Comparison of ENCODE assay signal across 15 cellular contexts in the genomic region with DNA sequence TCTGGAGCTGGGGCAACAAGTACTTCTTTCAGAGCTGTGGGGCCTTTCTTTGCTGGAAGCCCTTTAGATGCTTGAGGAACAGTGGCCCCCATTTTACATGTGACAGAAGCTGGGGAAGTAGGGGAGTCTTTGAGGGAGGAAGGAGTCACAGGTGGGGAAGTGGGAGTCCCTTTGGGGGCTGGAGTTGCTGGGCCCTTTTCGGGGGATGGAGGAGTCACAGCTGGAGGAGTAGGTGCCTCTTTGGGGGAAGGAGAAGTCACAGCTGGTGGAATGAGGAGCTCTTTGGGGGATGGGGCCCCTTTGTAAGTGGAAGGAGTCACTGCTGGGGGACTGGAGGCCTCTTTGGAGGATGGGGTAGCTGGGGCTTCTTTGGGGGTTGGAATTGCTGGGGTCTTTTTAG. TPM values are rescaled to one million over a fixed set of nuclear protein-coding genes. Genes with fewer than 3 reads are reported as not detected.
DNase-seq lines count a peak whose midpoint lies in the region; ATAC-seq and TF ChIP-seq lines count a peak whose summit lies in the region.
"Had no signal": no experiment of that assay in that cellular context is flagged by ENCODE, and none has a peak within 500 bp of the region (broad histone marks: within the 10 kb centered on the region; RNA-seq: fewer than 3 reads in every experiment).

No MANE protein-coding gene starts in this region.

- H3K27me3 Mint-ChIP-seq in CD4-positive, CD25-positive, alpha-beta regulatory T cell = no peaks in the 10 kb centered on the region
- no peaks in the 10 kb centered on the region for H3K27me3 Mint-ChIP-seq in activated naive CD8-positive, alpha-beta T cell treated with anti-CD3 and anti-CD28 coated beads for 36 hours
- no peaks in the 10 kb centered on the region for H3K27me3 Mint-ChIP-seq in natural killer cell treated with Interleukin-12 subunit alpha and Interleukin-12 subunit beta and Interleukin-15 and Interleukin-18, amount 100 ng/mL, for 72 hours

- H3K4me1 ChIP-seq in CD4-positive, CD25-positive, alpha-beta regulatory T cell (ENCODE audit: control insufficient read depth, insufficient read depth, low read length, poor library complexity, severe bottlenecking) = peaks cover 57% of the 10 kb centered on the region

- H3K9me3 ChIP-seq in CD4-positive, CD25-positive, alpha-beta regulatory T cell (ENCODE audit: control insufficient read depth in 2 of 2, low read length in 2 of 2) = no peaks in the 10 kb centered on the region
- H3K9me3 ChIP-seq: SJCRH30 had no signal

- no peaks in the 10 kb centered on the region for H3K27me3 ChIP-seq in CD4-positive, CD25-positive, alpha-beta regulatory T cell (ENCODE audit: control insufficient read depth, insufficient read depth, low read length)
- no peaks in the 10 kb centered on the region for H3K27me3 ChIP-seq in HL-60 (ENCODE audit: insufficient read depth, poor library complexity, severe bottlenecking)
- H3K27me3 ChIP-seq: SJCRH30 had no signal

- peak overlapping the region; percentile 16 to 95 (median 82) for H3K27ac Mint-ChIP-seq in CD4-positive, CD25-positive, alpha-beta regulatory T cell
- peak overlapping the region; percentile 69 for H3K27ac Mint-ChIP-seq in activated naive CD8-positive, alpha-beta T cell treated with anti-CD3 and anti-CD28 coated beads for 36 hours
- H3K27ac Mint-ChIP-seq in natural killer cell treated with Interleukin-12 subunit alpha and Interleukin-12 subunit beta and Interleukin-15 and Interleukin-18, amount 100 ng/mL, for 72 hours = peak overlapping the region; percentile 73 to 77

- no peak for DNase-seq in CD4-positive, CD25-positive, alpha-beta regulatory T cell
- DNase-seq in HL-60 (ENCODE audit: low read depth in 1 of 2, low spot score in 1 of 2) = peak; percentile 71 to 73
- no peak for DNase-seq in activated naive CD8-positive, alpha-beta T cell treated with anti-CD3 and anti-CD28 coated beads for 36 hours
- no peak for DNase-seq in natural killer cell treated with Interleukin-12 subunit alpha and Interleukin-12 subunit beta and Interleukin-15 and Interleukin-18, amount 100 ng/mL, for 72 hours (ENCODE audit: low spot score)
- no peak for DNase-seq in NCI-H345 treated with DMSO at 0.1 percent for 48 hours (lab: John Stamatoyannopoulos, UW; ENCODE audit: unreplicated experiment)
- DNase-seq in NOMO-1 treated with dmso at 0.1 percent for 144 hours (lab: John Stamatoyannopoulos, UW; ENCODE audit: unreplicated experiment) = no peak
- DNase-seq in DMS114 treated with DMSO at 0.1 percent for 48 hours (lab: John Stamatoyannopoulos, UW; ENCODE audit: unreplicated experiment) = no peak
- DNase-seq: activated CD4-positive, alpha-beta T cell treated with anti-CD3 and anti-CD28 coated beads for 4 hours; hippocampal formation; NCI-H446 treated with DMSO at 0.1 percent for 48 hours; SJCRH30 had no signal

- H3K36me3 Mint-ChIP-seq in CD4-positive, CD25-positive, alpha-beta regulatory T cell = peaks cover 64% of the 10 kb centered on the region
- H3K36me3 Mint-ChIP-seq in activated naive CD8-positive, alpha-beta T cell treated with anti-CD3 and anti-CD28 coated beads for 36 hours = peaks cover 78% of the 10 kb centered on the region
- H3K36me3 Mint-ChIP-seq in natural killer cell treated with Interleukin-12 subunit alpha and Interleukin-12 subunit beta and Interleukin-15 and Interleukin-18, amount 100 ng/mL, for 72 hours = peaks cover 57% of the 10 kb centered on the region

- no peak for TF ChIP-seq CTCF in HL-60 (IDR thresholded peaks at IDR 0.05; ENCODE audit: insufficient read depth, low read length)

- peak overlapping the region in 2 of 4 donors; percentile 22 to 66 for H3K4me3 Mint-ChIP-seq in CD4-positive, CD25-positive, alpha-beta regulatory T cell
- H3K4me3 Mint-ChIP-seq in activated naive CD8-positive, alpha-beta T cell treated with anti-CD3 and anti-CD28 coated beads for 36 hours = peak overlapping the region; percentile 19
- H3K4me3 Mint-ChIP-seq in natural killer cell treated with Interleukin-12 subunit alpha and Interleukin-12 subunit beta and Interleukin-15 and Interleukin-18, amount 100 ng/mL, for 72 hours = no peak overlapping the region

- ATAC-seq in CD4-positive, CD25-positive, alpha-beta regulatory T cell (ENCODE audit: low read depth in 2 of 2) = no peak
- no peak for ATAC-seq in natural killer cell treated with Interleukin-12 subunit alpha and Interleukin-12 subunit beta and Interleukin-15 and Interleukin-18, amount 100 ng/mL, for 72 hours
- ATAC-seq in GM19023 (IDR thresholded peaks at IDR 0.05; ENCODE audit: unreplicated experiment) = no peak
- ATAC-seq: sciatic nerve had no signal

- H3K4me3 ChIP-seq in CD4-positive, CD25-positive, alpha-beta regulatory T cell (ENCODE audit: low read depth, low read length) = no peak overlapping the region
- no peak overlapping the region for H3K4me3 ChIP-seq in HL-60 (replicated peaks; ENCODE audit: insufficient read depth, low read length)
- H3K4me3 ChIP-seq: SJCRH30 had no signal

- H3K4me1 Mint-ChIP-seq in CD4-positive, CD25-positive, alpha-beta regulatory T cell = peaks cover 16 to 58% (median 40%) of the 10 kb centered on the region in 4 donors
- H3K4me1 Mint-ChIP-seq in activated naive CD8-positive, alpha-beta T cell treated with anti-CD3 and anti-CD28 coated beads for 36 hours = peaks cover 51% of the 10 kb centered on the region
- peaks cover 49 to 50% of the 10 kb centered on the region in 2 donors for H3K4me1 Mint-ChIP-seq in natural killer cell treated with Interleukin-12 subunit alpha and Interleukin-12 subunit beta and Interleukin-15 and Interleukin-18, amount 100 ng/mL, for 72 hours (ENCODE audit: low read depth in 2 of 2)

- H3K9me3 Mint-ChIP-seq in CD4-positive, CD25-positive, alpha-beta regulatory T cell = no peaks in the 10 kb centered on the region
- no peaks in the 10 kb centered on the region for H3K9me3 Mint-ChIP-seq in activated naive CD8-positive, alpha-beta T cell treated with anti-CD3 and anti-CD28 coated beads for 36 hours
- H3K9me3 Mint-ChIP-seq in natural killer cell treated with Interleukin-12 subunit alpha and Interleukin-12 subunit beta and Interleukin-15 and Interleukin-18, amount 100 ng/mL, for 72 hours = no peaks in the 10 kb centered on the region

- H3K36me3 ChIP-seq in CD4-positive, CD25-positive, alpha-beta regulatory T cell (ENCODE audit: control insufficient read depth, insufficient read depth, low read length) = peaks cover 72% of the 10 kb centered on the region

- no peak overlapping the region for H3K27ac ChIP-seq in CD4-positive, CD25-positive, alpha-beta regulatory T cell (ENCODE audit: insufficient read depth, low read length, poor library complexity, severe bottlenecking)
- H3K27ac ChIP-seq in HL-60 (replicated peaks) = peak overlapping the region; percentile 59
- H3K27ac ChIP-seq: SJCRH30 had no signal

RNA-seq across cellular contexts. Expression of gene NACA, which starts 8.6 kb away (rescaled TPM):
- 920 TPM for total RNA-seq in CD4-positive, CD25-positive, alpha-beta regulatory T cell
- 1,000 to 10,000 TPM; 1,082 to 1,280 (median 1,145) TPM for polyA plus RNA-seq in CD4-positive, CD25-positive, alpha-beta regulatory T cell
- total RNA-seq in activated naive CD8-positive, alpha-beta T cell treated with anti-CD3 and anti-CD28 coated beads for 36 hours = 1,000 to 10,000 TPM; 1,112 to 1,149 TPM
- 100 to 1,000 TPM; 322 to 563 TPM for total RNA-seq in natural killer cell treated with Interleukin-12 subunit alpha and Interleukin-12 subunit beta and Interleukin-15 and Interleukin-18, amount 100 ng/mL, for 72 hours

RNA-seq across cellular contexts. Expression of gene PTGES3, which starts 28.4 kb away (rescaled TPM):
- 128 TPM for total RNA-seq in CD4-positive, CD25-positive, alpha-beta regulatory T cell
- polyA plus RNA-seq in CD4-positive, CD25-positive, alpha-beta regulatory T cell = 100 to 1,000 TPM; 276 to 321 (median 303) TPM
- total RNA-seq in activated naive CD8-positive, alpha-beta T cell treated with anti-CD3 and anti-CD28 coated beads for 36 hours = 100 to 1,000 TPM; 402 to 403 TPM
- total RNA-seq in natural killer cell treated with Interleukin-12 subunit alpha and Interleukin-12 subunit beta and Interleukin-15 and Interleukin-18, amount 100 ng/mL, for 72 hours = 100 to 1,000 TPM; 201 to 270 TPM

RNA-seq across cellular contexts. Expression of gene PRIM1, which starts 35.7 kb away (rescaled TPM):
- total RNA-seq in CD4-positive, CD25-positive, alpha-beta regulatory T cell = 15.1 TPM
- polyA plus RNA-seq in CD4-positive, CD25-positive, alpha-beta regulatory T cell = 10 to 100 TPM; 34.8 to 46.1 (median 36.9) TPM
- total RNA-seq in activated naive CD8-positive, alpha-beta T cell treated with anti-CD3 and anti-CD28 coated beads for 36 hours = 100 to 1,000 TPM in 1 of 2 experiments, 10 to 100 TPM in 1; 95.4 to 100 TPM
- total RNA-seq in natural killer cell treated with Interleukin-12 subunit alpha and Interleukin-12 subunit beta and Interleukin-15 and Interleukin-18, amount 100 ng/mL, for 72 hours = 10 to 100 TPM; 33.2 to 43.5 TPM

RNA-seq across cellular contexts. Expression of gene HSD17B6, which starts 46.7 kb away (rescaled TPM):
- total RNA-seq in CD4-positive, CD25-positive, alpha-beta regulatory T cell = not detected
- under 1 TPM; 0.37 to 0.97 (median 0.89) TPM for polyA plus RNA-seq in CD4-positive, CD25-positive, alpha-beta regulatory T cell
- total RNA-seq in activated naive CD8-positive, alpha-beta T cell treated with anti-CD3 and anti-CD28 coated beads for 36 hours = 1 to 10 TPM; 1.7 to 1.9 TPM
- total RNA-seq in natural killer cell treated with Interleukin-12 subunit alpha and Interleukin-12 subunit beta and Interleukin-15 and Interleukin-18, amount 100 ng/mL, for 72 hours = 1 to 10 TPM; 1.0 to 2.7 TPM
- total RNA-seq: endothelial cell of umbilical vein, lung microvascular endothelial cell had no signal

Comparison
In these comparisons a context has a peak if more than half of its experiments do, and no peak if none do; other contexts are left out.
1. DNase-seq: peak in HL-60 (2 of 2); none in CD4-positive, CD25-positive, alpha-beta regulatory T cell (0 of 3), activated naive CD8-positive, alpha-beta T cell treated with anti-CD3 and anti-CD28 coated beads for 36 hours (single experiment), natural killer cell treated with Interleukin-12 subunit alpha and Interleukin-12 subunit beta and Interleukin-15 and Interleukin-18, amount 100 ng/mL, for 72 hours (single experiment), NCI-H345 treated with DMSO at 0.1 percent for 48 hours (single experiment), NOMO-1 treated with dmso at 0.1 percent for 144 hours (single experiment) and DMS114 treated with DMSO at 0.1 percent for 48 hours (single experiment).
2. Peak in every context shown above with its lines, with median percentiles within 50 percentile points of each other: H3K27ac Mint-ChIP-seq.